Comparison of ENCODE assay signal across 11 cellular contexts in genomic region chr3:128218476-128218829, GRCh38.
A peak's percentile ranks its signal among the peaks of the same experiment; 100 is the strongest.
DNase-seq lines count a peak whose midpoint lies in the region; ATAC-seq and TF ChIP-seq lines count a peak whose summit lies in the region.
"Had no signal": no experiment of that assay in that cellular context is flagged by ENCODE, and none has a peak within 500 bp of the region (broad histone marks: within the 10 kb centered on the region; RNA-seq: fewer than 3 reads in every experiment).

No MANE protein-coding gene starts in this region.

- no peak overlapping the region for H3K9ac ChIP-seq in mesenchymal stem cell (ENCODE audit: low read length)

- no peak for ATAC-seq in Right ventricle myocardium inferior
- ATAC-seq in HG02763 (IDR thresholded peaks at IDR 0.05; ENCODE audit: unreplicated experiment), result no peak
- no peak for ATAC-seq in HG02885 (IDR thresholded peaks at IDR 0.05; ENCODE audit: poor library complexity, unreplicated experiment)

- no peak overlapping the region for H4K91ac ChIP-seq in mesenchymal stem cell (ENCODE audit: low read length)

- DNase-seq in cardiac muscle cell (ENCODE audit: low read depth in 1 of 2, low spot score in 1 of 2), result peak in 1 of 2 donors; percentile 25
- DNase-seq in Right ventricle myocardium inferior (ENCODE audit: missing footprints), result no peak
- DNase-seq in SJCRH30, result peak in 1 of 2 experiments; percentile 14
- no peak for DNase-seq in mesenchymal stem cell
- DNase-seq in NCI-H2196 (lab: John Stamatoyannopoulos, UW; ENCODE audit: unreplicated experiment), result no peak
- DNase-seq: CD4-positive, alpha-beta memory T cell; NCI-H1436; NCI-H2029 treated with DMSO at 0.1 percent for 48 hours had no signal

- H3K23ac ChIP-seq in mesenchymal stem cell (ENCODE audit: low read length in 2 of 2), result no peak overlapping the region

- peak overlapping the region; percentile 85 for H3K27ac ChIP-seq in cardiac muscle cell
- peak overlapping the region; percentile 32 for H3K27ac ChIP-seq in SJCRH30
- H3K27ac ChIP-seq in mesenchymal stem cell (ENCODE audit: low read length, poor library complexity, severe bottlenecking), result no peak overlapping the region
- H3K27ac ChIP-seq: SJSA1 had no signal

- H4K8ac ChIP-seq in mesenchymal stem cell (ENCODE audit: low read length), result no peak overlapping the region

- H3K36me3 ChIP-seq in cardiac muscle cell, result no peaks in the 10 kb centered on the region
- no peaks in the 10 kb centered on the region for H3K36me3 ChIP-seq in SJCRH30
- no peaks in the 10 kb centered on the region for H3K36me3 ChIP-seq in mesenchymal stem cell (ENCODE audit: control insufficient read depth in 1 of 2, insufficient read depth in 2 of 2, low read depth in 1 of 2, low read length in 2 of 2)
- H3K36me3 ChIP-seq: SJSA1 had no signal

- no peak overlapping the region for H2AFZ ChIP-seq in mesenchymal stem cell (ENCODE audit: low read depth, low read length)

- H3K18ac ChIP-seq in mesenchymal stem cell (ENCODE audit: low read depth in 1 of 2, low read length in 2 of 2), result no peak overlapping the region

- H3K14ac ChIP-seq in mesenchymal stem cell (ENCODE audit: low read length in 2 of 2), result no peak overlapping the region

- peaks cover 12% of the 10 kb centered on the region for H3K79me1 ChIP-seq in mesenchymal stem cell (replicated peaks; ENCODE audit: low read length, poor library complexity, severe bottlenecking)

- no peak overlapping the region for H2BK5ac ChIP-seq in mesenchymal stem cell (ENCODE audit: low read depth, low read length, poor library complexity, severe bottlenecking)

- no peak overlapping the region for H3K4me3 ChIP-seq in cardiac muscle cell
- H3K4me3 ChIP-seq in SJCRH30, result no peak overlapping the region
- H3K4me3 ChIP-seq in mesenchymal stem cell (ENCODE audit: insufficient read depth in 1 of 2, low read depth in 1 of 2, low read length in 2 of 2), result no peak overlapping the region
- H3K4me3 ChIP-seq: SJSA1 had no signal

- H3K4ac ChIP-seq in mesenchymal stem cell (ENCODE audit: low read depth in 1 of 2, low read length in 2 of 2), result no peak overlapping the region

- H3K9me3 ChIP-seq in cardiac muscle cell (ENCODE audit: low read depth) (no peaks in the 10 kb centered on the region), SJCRH30 (replicated peaks) (peaks cover 14% of the 10 kb centered on the region), mesenchymal stem cell (ENCODE audit: control insufficient read depth, low read length) (peaks cover 8% of the 10 kb centered on the region)
- H3K9me3 ChIP-seq: SJSA1 had no signal

- no peak overlapping the region for H2BK15ac ChIP-seq in mesenchymal stem cell (ENCODE audit: low read depth, poor library complexity, severe bottlenecking)

- peak overlapping the region; percentile 19 for H2AK5ac ChIP-seq in mesenchymal stem cell (ENCODE audit: low read length, severe bottlenecking)

- no peak overlapping the region for H3K4me2 ChIP-seq in mesenchymal stem cell (ENCODE audit: low read length, poor library complexity, severe bottlenecking)

- intact Hi-C loops in Right ventricle myocardium inferior (cut with DNase I), result no loop called here

- 72% methylated on average over 5 of the region's 6 CpGs for WGBS in mesenchymal stem cell

- no peak for TF ChIP-seq CTCF in cardiac muscle cell (IDR thresholded peaks at IDR 0.05; ENCODE audit: low read depth, low read length)

- no peak overlapping the region for H2BK120ac ChIP-seq in mesenchymal stem cell (ENCODE audit: low read depth, low read length)

- no peak overlapping the region for H2BK12ac ChIP-seq in mesenchymal stem cell (ENCODE audit: low read length in 2 of 2)

- H3K27me3 ChIP-seq in cardiac muscle cell, result no peaks in the 10 kb centered on the region
- no peaks in the 10 kb centered on the region for H3K27me3 ChIP-seq in SJCRH30
- H3K27me3 ChIP-seq in mesenchymal stem cell (ENCODE audit: control insufficient read depth in 1 of 2, insufficient read depth in 1 of 2, low read length in 2 of 2), result no peaks in the 10 kb centered on the region
- H3K27me3 ChIP-seq: SJSA1 had no signal

- H3K4me1 ChIP-seq in cardiac muscle cell (ENCODE audit: low read depth) (peaks cover 19% of the 10 kb centered on the region), SJCRH30 (peaks cover 19% of the 10 kb centered on the region), mesenchymal stem cell (ENCODE audit: control insufficient read depth, insufficient read depth, low read depth, low read length) (peaks cover 20% of the 10 kb centered on the region)
